ENCODE assay signal across 1 cellular context in the genomic region with DNA sequence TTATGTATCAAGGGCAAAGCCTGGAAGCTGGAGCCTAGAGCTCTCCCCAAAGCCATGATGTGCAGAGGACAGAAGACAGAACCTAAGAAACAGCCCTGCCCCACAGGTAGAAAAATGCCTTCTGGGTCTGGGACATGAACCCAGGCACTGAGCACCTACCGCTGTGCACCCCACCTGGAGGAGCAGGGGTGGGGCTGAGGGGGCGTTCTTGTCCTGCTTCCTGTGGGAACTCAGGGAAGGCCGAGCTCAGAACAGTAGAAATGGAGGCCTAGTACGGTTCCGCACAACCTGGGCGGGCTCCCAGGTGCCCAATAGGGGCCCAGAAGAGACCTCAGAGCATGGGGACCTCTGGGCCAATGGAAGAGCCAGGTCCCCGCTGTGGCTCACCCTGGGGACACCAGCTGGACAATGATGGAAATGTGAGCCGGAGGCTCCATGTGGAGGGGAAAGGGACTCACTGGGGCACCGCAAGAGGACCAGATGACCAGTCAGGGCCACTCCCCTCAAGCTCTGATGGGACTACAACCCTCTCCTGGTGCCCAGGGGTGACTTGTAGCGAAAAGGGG.
TF ChIP-seq lines count a peak whose summit lies in the region.

No MANE protein-coding gene starts in this region.

TF ChIP-seq in HepG2, 621 proteins besides CTCF, POLR2A, EP300 and RAD21:
- TF ChIP-seq, protein P1, sequence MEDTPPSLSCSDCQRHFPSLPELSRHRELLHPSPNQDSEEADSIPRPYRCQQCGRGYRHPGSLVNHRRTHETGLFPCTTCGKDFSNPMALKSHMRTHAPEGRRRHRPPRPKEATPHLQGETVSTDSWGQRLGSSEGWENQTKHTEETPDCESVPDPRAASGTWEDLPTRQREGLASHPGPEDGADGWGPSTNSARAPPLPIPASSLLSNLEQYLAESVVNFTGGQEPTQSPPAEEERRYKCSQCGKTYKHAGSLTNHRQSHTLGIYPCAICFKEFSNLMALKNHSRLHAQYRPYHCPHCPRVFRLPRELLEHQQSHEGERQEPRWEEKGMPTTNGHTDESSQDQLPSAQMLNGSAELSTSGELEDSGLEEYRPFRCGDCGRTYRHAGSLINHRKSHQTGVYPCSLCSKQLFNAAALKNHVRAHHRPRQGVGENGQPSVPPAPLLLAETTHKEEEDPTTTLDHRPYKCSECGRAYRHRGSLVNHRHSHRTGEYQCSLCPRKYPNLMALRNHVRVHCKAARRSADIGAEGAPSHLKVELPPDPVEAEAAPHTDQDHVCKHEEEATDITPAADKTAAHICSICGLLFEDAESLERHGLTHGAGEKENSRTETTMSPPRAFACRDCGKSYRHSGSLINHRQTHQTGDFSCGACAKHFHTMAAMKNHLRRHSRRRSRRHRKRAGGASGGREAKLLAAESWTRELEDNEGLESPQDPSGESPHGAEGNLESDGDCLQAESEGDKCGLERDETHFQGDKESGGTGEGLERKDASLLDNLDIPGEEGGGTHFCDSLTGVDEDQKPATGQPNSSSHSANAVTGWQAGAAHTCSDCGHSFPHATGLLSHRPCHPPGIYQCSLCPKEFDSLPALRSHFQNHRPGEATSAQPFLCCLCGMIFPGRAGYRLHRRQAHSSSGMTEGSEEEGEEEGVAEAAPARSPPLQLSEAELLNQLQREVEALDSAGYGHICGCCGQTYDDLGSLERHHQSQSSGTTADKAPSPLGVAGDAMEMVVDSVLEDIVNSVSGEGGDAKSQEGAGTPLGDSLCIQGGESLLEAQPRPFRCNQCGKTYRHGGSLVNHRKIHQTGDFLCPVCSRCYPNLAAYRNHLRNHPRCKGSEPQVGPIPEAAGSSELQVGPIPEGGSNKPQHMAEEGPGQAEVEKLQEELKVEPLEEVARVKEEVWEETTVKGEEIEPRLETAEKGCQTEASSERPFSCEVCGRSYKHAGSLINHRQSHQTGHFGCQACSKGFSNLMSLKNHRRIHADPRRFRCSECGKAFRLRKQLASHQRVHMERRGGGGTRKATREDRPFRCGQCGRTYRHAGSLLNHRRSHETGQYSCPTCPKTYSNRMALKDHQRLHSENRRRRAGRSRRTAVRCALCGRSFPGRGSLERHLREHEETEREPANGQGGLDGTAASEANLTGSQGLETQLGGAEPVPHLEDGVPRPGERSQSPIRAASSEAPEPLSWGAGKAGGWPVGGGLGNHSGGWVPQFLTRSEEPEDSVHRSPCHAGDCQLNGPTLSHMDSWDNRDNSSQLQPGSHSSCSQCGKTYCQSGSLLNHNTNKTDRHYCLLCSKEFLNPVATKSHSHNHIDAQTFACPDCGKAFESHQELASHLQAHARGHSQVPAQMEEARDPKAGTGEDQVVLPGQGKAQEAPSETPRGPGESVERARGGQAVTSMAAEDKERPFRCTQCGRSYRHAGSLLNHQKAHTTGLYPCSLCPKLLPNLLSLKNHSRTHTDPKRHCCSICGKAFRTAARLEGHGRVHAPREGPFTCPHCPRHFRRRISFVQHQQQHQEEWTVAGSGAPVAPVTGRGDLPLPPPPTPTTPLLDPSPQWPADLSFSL (CRISPR knock-in tag; IDR thresholded peaks at IDR 0.05): no peak
- TF ChIP-seq ZBTB7B (CRISPR knock-in tag; IDR thresholded peaks at IDR 0.05) (no peak), CBFB (CRISPR knock-in tag; IDR thresholded peaks at IDR 0.05) (no peak), ZNF143 (CRISPR knock-in tag; IDR thresholded peaks at IDR 0.05) (no peak), DR1 (CRISPR knock-in tag; IDR thresholded peaks at IDR 0.05) (no peak), ZC3H4 (CRISPR knock-in tag; IDR thresholded peaks at IDR 0.05; ENCODE audit: borderline replicate concordance) (no peak), RCOR2 (CRISPR knock-in tag; IDR thresholded peaks at IDR 0.05) (no peak), ZNF224 (CRISPR knock-in tag; IDR thresholded peaks at IDR 0.05) (no peak), KDM5A (IDR thresholded peaks at IDR 0.05; ENCODE audit: borderline replicate concordance, low read length) (no peak), ZNF10 (CRISPR knock-in tag; IDR thresholded peaks at IDR 0.05; ENCODE audit: borderline replicate concordance, low read depth) (no peak), HOXA3 (CRISPR knock-in tag; IDR thresholded peaks at IDR 0.05) (no peak), PTBP1 (IDR thresholded peaks at IDR 0.05; ENCODE audit: low read depth, low read length, poor library complexity, severe bottlenecking) (no peak)
- TF ChIP-seq, protein P2, sequence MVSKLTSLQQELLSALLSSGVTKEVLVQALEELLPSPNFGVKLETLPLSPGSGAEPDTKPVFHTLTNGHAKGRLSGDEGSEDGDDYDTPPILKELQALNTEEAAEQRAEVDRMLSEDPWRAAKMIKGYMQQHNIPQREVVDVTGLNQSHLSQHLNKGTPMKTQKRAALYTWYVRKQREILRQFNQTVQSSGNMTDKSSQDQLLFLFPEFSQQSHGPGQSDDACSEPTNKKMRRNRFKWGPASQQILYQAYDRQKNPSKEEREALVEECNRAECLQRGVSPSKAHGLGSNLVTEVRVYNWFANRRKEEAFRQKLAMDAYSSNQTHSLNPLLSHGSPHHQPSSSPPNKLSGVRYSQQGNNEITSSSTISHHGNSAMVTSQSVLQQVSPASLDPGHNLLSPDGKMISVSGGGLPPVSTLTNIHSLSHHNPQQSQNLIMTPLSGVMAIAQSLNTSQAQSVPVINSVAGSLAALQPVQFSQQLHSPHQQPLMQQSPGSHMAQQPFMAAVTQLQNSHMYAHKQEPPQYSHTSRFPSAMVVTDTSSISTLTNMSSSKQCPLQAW (CRISPR knock-in tag; IDR thresholded peaks at IDR 0.05): no peak
- TF ChIP-seq, protein P3, sequence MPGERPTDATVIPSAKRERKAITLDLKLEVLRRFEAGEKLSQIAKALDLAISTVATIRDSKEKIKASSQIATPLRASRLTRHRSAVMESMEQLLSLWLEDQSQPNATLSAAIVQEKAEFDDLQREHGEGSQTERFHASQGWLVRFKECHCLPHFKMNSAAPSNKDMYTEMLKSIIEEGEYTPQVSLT (CRISPR knock-in tag; IDR thresholded peaks at IDR 0.05; ENCODE audit: borderline replicate concordance, low read depth): no peak
